1 cellular context compared by ENCODE assay signal in genomic region chr11:46305295-46305694, GRCh38.
A peak's percentile ranks its signal among the peaks of the same experiment; 100 is the strongest.
TF ChIP-seq lines count a peak whose summit lies in the region.

No MANE protein-coding gene starts in this region.

TF ChIP-seq in HepG2, 621 proteins besides CTCF, POLR2A, EP300 and RAD21:
- TF ChIP-seq CEBPB (IDR thresholded peaks at IDR 0.05; ENCODE audit: borderline replicate concordance, low read depth, low read length): peak; percentile 17; the same call in 1 of the 2 replicates
- TF ChIP-seq ETV5 (CRISPR knock-in tag; IDR thresholded peaks at IDR 0.05; ENCODE audit: borderline replicate concordance): 0 out of 2 replicates have a peak, but pooled peaks have one; percentile 18
- TF ChIP-seq GLMP (CRISPR knock-in tag; IDR thresholded peaks at IDR 0.05; ENCODE audit: borderline replicate concordance): no peak
- TF ChIP-seq PHB2 (IDR thresholded peaks at IDR 0.05; ENCODE audit: partially characterized antibody): no peak
- no peak for TF ChIP-seq NR3C1 (CRISPR knock-in tag; IDR thresholded peaks at IDR 0.05)
- peak; percentile 57 for TF ChIP-seq CEBPG (CRISPR knock-in tag; IDR thresholded peaks at IDR 0.05)
